Comparison of ENCODE assay signal across 8 cellular contexts in the genomic region with DNA sequence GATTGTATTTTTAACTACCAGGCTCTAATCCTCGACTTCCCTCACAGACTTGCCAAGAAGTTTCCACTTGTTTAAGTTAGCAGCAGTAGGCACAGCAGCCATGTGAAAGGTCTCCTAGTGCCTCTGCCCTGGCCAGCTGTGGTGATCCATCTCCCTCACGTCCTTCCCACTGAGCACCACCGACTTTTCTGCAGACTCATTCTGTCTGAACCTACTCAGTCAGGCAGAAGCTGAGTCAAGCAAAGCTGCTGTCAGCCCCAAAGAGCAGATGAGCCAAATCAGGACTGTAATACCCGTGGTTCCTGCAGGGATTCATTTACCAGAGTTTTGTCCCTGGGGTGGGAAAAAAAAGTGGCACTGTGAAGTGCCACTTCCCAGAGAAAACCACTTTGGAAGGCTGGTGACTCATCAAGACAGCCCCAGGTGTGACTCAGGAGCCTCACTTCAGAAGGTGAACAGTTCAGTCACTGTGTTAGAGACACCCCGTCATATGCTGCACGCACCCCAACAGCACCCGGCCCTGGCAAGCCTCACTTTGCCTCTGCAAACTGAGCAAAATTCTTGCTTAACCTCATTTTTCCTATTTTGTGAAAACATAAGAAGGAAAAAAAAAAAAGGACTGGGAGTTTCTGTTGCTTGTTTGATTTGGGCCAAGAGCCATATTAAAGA.
DNase-seq lines count a peak whose midpoint lies in the region; ATAC-seq, FAIRE-seq and TF ChIP-seq lines count a peak whose summit lies in the region.

No MANE protein-coding gene starts in this region.

- intact Hi-C loops in body of pancreas (cut with DNase I): no loop called here
- intact Hi-C loops in left lung (cut with DNase I): no loop called here
- intact Hi-C loops in aorta (cut with DNase I): loop anchor here (5.0 kb wide), 2 partner anchors 35 kb away; no protein-coding TSS in a partner anchor

- ATAC-seq in HG03175 (IDR thresholded peaks at IDR 0.05; ENCODE audit: unreplicated experiment) (peak; percentile 28), body of pancreas (peak; percentile 61), left lung (peak; percentile 90), aorta (ENCODE audit: low FRiP score) (peak; percentile 80)

- H3K4me3 ChIP-seq in body of pancreas (no peak overlapping the region), left lung (no peak overlapping the region), aorta (ENCODE audit: low read length in 2 of 2) (no peak overlapping the region)

- no peaks in the 10 kb centered on the region for H3K36me3 ChIP-seq in body of pancreas (replicated peaks in 1 of 2; ENCODE audit: insufficient read depth in 1 of 2, low read depth in 2 of 2)
- no peaks in the 10 kb centered on the region for H3K36me3 ChIP-seq in left lung
- H3K36me3 ChIP-seq in aorta (ENCODE audit: control insufficient read depth in 1 of 2, insufficient read depth in 2 of 2, low read length in 1 of 2): no peaks in the 10 kb centered on the region

- peaks cover 26% of the 10 kb centered on the region for H3K4me1 ChIP-seq in body of pancreas
- peaks cover 19 to 41% of the 10 kb centered on the region in 2 donors for H3K4me1 ChIP-seq in left lung
- H3K4me1 ChIP-seq in aorta (ENCODE audit: control insufficient read depth in 1 of 2, insufficient read depth in 2 of 2, low read length in 2 of 2): peaks cover 2 to 30% of the 10 kb centered on the region in 2 donors

- no peak for TF ChIP-seq CTCF in body of pancreas (IDR thresholded peaks at IDR 0.05)
- no peak for TF ChIP-seq CTCF in left lung (IDR thresholded peaks at IDR 0.05)

- H3K27ac ChIP-seq in body of pancreas: peak overlapping the region; percentile 14 to 65 (median 59)
- H3K27ac ChIP-seq in left lung: peak overlapping the region; percentile 6 to 63
- peak overlapping the region in 1 of 2 donors; percentile 72 for H3K27ac ChIP-seq in aorta (ENCODE audit: low read depth in 1 of 2, low read length in 2 of 2)

- 40 to 44% methylated on average over 7 of the region's 7 CpGs for WGBS in body of pancreas, 2 donors
- WGBS in aorta, 2 donors: 3 to 5% methylated on average over 7 of the region's 7 CpGs

- FAIRE-seq in GM12891 (lab: Jason Lieb, UNC): no peak

- TF ChIP-seq POLR2A in body of pancreas (IDR thresholded peaks at IDR 0.05): no peak
- no peak for TF ChIP-seq POLR2A in GM12891 (IDR thresholded peaks at IDR 0.05; ENCODE audit: low read depth, low read length)

- DNase-seq in 8988T (peak; percentile 31), body of pancreas (peak in 3 of 4 donors; percentile 25 to 37 (median 27)), left lung (peak in 1 of 2 donors; percentile 55), aorta (peak in 1 of 2 donors; percentile 75), GF-D8 (lab: John Stamatoyannopoulos, UW) (no peak), GM12891 (ENCODE audit: insufficient read length, low spot score) (no peak)
- DNase-seq in stimulated activated naive CD4-positive, alpha-beta T cell (lab: John Stamatoyannopoulos, UW): no peak

- H3K9me3 ChIP-seq in body of pancreas (no peaks in the 10 kb centered on the region), left lung (no peaks in the 10 kb centered on the region), aorta (ENCODE audit: control insufficient read depth, low read length) (no peaks in the 10 kb centered on the region)

- no peaks in the 10 kb centered on the region for H3K27me3 ChIP-seq in body of pancreas
- no peaks in the 10 kb centered on the region for H3K27me3 ChIP-seq in left lung
- no peaks in the 10 kb centered on the region for H3K27me3 ChIP-seq in aorta (ENCODE audit: control insufficient read depth in 1 of 2, insufficient read depth in 2 of 2, low read length in 1 of 2)

TF ChIP-seq in GM12891, 5 proteins besides CTCF, POLR2A, EP300 and RAD21:
- TF ChIP-seq POLR2AphosphoS5 (IDR thresholded peaks at IDR 0.05; ENCODE audit: low read depth, low read length) (no peak), TAF1 (IDR thresholded peaks at IDR 0.05; ENCODE audit: low read depth, low read length) (no peak), SPI1 (IDR thresholded peaks at IDR 0.05; ENCODE audit: low read depth, low read length) (no peak), PAX5 (IDR thresholded peaks at IDR 0.05; ENCODE audit: insufficient read depth, low read length, severe bottlenecking) (no peak), POU2F2 (IDR thresholded peaks at IDR 0.05; ENCODE audit: low read depth, low read length) (no peak)

Comparison
In these comparisons a context has a peak if more than half of its experiments do, and no peak if none do; other contexts are left out.
1. DNase-seq: peak in 8988T (single experiment) and body of pancreas (3 of 4); none in stimulated activated naive CD4-positive, alpha-beta T cell (0 of 6), GF-D8 (single experiment) and GM12891 (single experiment).
2. ATAC-seq: peak in every context shown above with its lines; median percentile 90 in left lung; 80 in aorta; 61 in body of pancreas; 28 in HG03175.
3. intact Hi-C loops: an anchor here in aorta (5.0 kb wide); none called in body of pancreas and left lung.